Comparison of ENCODE assay signal across 8 cellular contexts in genomic region chr5:1456110-1456881, GRCh38. TPM values are rescaled to one million over a fixed set of nuclear protein-coding genes. Genes with fewer than 3 reads are reported as not detected.
"Had no signal": no experiment of that assay in that cellular context is flagged by ENCODE, and none has a peak within 500 bp of the region (broad histone marks: within the 10 kb centered on the region; RNA-seq: fewer than 3 reads in every experiment).

No MANE protein-coding gene starts in this region.

RNA-seq across cellular contexts. Expression of gene SLC6A3, which starts 11.1 kb away (rescaled TPM):
- total RNA-seq: LHCN-M2, MCF 10A, NCI-H460, OCI-LY7, PC-9, Right ventricle myocardium inferior, RPMI7951, SK-MEL-5 had no signal
